In the genomic region with DNA sequence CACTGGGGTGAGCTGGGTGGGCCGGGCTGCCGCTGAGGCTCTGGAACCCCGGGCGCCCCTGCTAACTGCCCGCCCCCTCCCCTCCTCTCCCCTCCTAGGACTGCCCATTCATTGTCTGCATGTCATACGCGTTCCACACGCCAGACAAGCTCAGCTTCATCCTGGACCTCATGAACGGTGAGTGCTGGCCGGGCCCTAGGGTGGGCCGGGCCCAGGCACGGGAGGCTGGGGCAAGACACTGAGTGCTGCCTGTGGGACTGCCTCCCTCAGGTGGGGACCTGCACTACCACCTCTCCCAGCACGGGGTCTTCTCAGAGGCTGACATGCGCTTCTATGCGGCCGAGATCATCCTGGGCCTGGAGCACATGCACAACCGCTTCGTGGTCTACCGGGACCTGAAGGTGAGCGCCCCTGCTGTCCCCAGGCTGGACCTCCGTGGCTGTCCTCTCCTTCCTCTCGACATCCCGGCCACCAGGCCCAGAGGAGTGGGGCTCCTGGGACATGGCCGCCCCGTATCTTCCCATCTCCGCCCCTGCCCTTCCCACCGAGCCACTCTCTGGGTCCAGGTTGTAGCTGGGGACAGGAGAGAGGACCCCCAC, we compare ENCODE assay signal across 16 cellular contexts. TPM values are rescaled to one million over a fixed set of nuclear protein-coding genes. Genes with fewer than 3 reads are reported as not detected.
DNase-seq lines count a peak whose midpoint lies in the region; ATAC-seq and TF ChIP-seq lines count a peak whose summit lies in the region.
"Had no signal": no experiment of that assay in that cellular context is flagged by ENCODE, and none has a peak within 500 bp of the region (broad histone marks: within the 10 kb centered on the region; RNA-seq: fewer than 3 reads in every experiment).

No MANE protein-coding gene starts in this region.

- no peaks in the 10 kb centered on the region for H3K27me3 ChIP-seq in CD4-positive, alpha-beta T cell (ENCODE audit: control insufficient read depth, insufficient read depth, low read length)
- H3K27me3 ChIP-seq in osteoblast (ENCODE audit: insufficient read depth, low read length): no peaks in the 10 kb centered on the region
- no peaks in the 10 kb centered on the region for H3K27me3 ChIP-seq in MG63
- H3K27me3 ChIP-seq: thyroid gland had no signal

- H3K4me1 ChIP-seq in osteoblast (ENCODE audit: insufficient read depth, low read length): peaks cover 13% of the 10 kb centered on the region

- no peak overlapping the region for H2AFZ ChIP-seq in osteoblast (ENCODE audit: low read length)
- H2AFZ ChIP-seq: GM23248 had no signal

- H3K4me1 Mint-ChIP-seq in activated CD4-positive, alpha-beta T cell treated with anti-CD3 and anti-CD28 coated beads, Interleukin-2, amount 10 ng/mL, durations not matched to agents 7 days and 5 days: peaks cover 71% of the 10 kb centered on the region
- peaks cover 35% of the 10 kb centered on the region for H3K4me1 Mint-ChIP-seq in CD4-positive, alpha-beta T cell (ENCODE audit: low read depth)
- peaks cover 2% of the 10 kb centered on the region for H3K4me1 Mint-ChIP-seq in activated T-helper 17 cell treated with anti-CD3 and anti-CD28 coated beads, Interleukin-2, amount 50 U/mL, for 72 hours

- no peaks in the 10 kb centered on the region for H3K27me3 Mint-ChIP-seq in activated CD4-positive, alpha-beta T cell treated with anti-CD3 and anti-CD28 coated beads, Interleukin-2, amount 10 ng/mL, durations not matched to agents 7 days and 5 days
- H3K27me3 Mint-ChIP-seq in CD4-positive, alpha-beta T cell: no peaks in the 10 kb centered on the region
- H3K27me3 Mint-ChIP-seq in activated T-helper 17 cell treated with anti-CD3 and anti-CD28 coated beads, Interleukin-2, amount 50 U/mL, for 72 hours: no peaks in the 10 kb centered on the region
- H3K27me3 Mint-ChIP-seq: CD8-positive, alpha-beta memory T cell had no signal

- H3K9me3 Mint-ChIP-seq in activated CD4-positive, alpha-beta T cell treated with anti-CD3 and anti-CD28 coated beads, Interleukin-2, amount 10 ng/mL, durations not matched to agents 7 days and 5 days: no peaks in the 10 kb centered on the region
- H3K9me3 Mint-ChIP-seq in CD4-positive, alpha-beta T cell: no peaks in the 10 kb centered on the region
- no peaks in the 10 kb centered on the region for H3K9me3 Mint-ChIP-seq in activated T-helper 17 cell treated with anti-CD3 and anti-CD28 coated beads, Interleukin-2, amount 50 U/mL, for 72 hours

- no peak for ATAC-seq in CD4-positive, alpha-beta T cell (ENCODE audit: poor library complexity)
- no peak for ATAC-seq in activated T-helper 17 cell treated with anti-CD3 and anti-CD28 coated beads, Interleukin-2, amount 50 U/mL, for 72 hours (replicated peaks)
- ATAC-seq in HG03354 (IDR thresholded peaks at IDR 0.05; ENCODE audit: poor library complexity, severe bottlenecking, unreplicated experiment): no peak

- CTCF ChIA-PET in activated CD4-positive, alpha-beta T cell treated with anti-CD3 and anti-CD28 coated beads, Interleukin-2, amount 10 ng/mL, durations not matched to agents 7 days and 5 days (lab: Charles Lee): interaction anchor here (1.3 to 3.9 kb wide), 4 partner anchors 10 to 36 kb away, joined by 3 to 36 read pairs (median 9); no protein-coding TSS in a partner anchor
- CTCF ChIA-PET in CD4-positive, alpha-beta T cell (lab: Charles Lee): no interaction called here

- DNase-seq in activated CD4-positive, alpha-beta T cell treated with anti-CD3 and anti-CD28 coated beads, Interleukin-2, amount 10 ng/mL, durations not matched to agents 7 days and 5 days: no peak
- DNase-seq in activated CD4-positive, alpha-beta T cell treated with anti-CD3 and anti-CD28 coated beads for 1 hour: no peak
- DNase-seq in CD4-positive, alpha-beta T cell: peak in 1 of 10 experiments; percentile 2
- DNase-seq in osteoblast (ENCODE audit: insufficient read length, low spot score, missing footprints) (peak; percentile 48), iPS-NIHi7 (ENCODE audit: extremely low spot score) (no peak), MG63 (no peak)
- DNase-seq: activated CD8-positive, alpha-beta memory T cell treated with anti-CD3 and anti-CD28 coated beads for 24 hours; activated naive CD4-positive, alpha-beta T cell treated with Interleukin-2 at 50 U/mL for 16 hours; EL; GM23248; NCI-H187; NCI-H510A had no signal

- peaks cover 64% of the 10 kb centered on the region for H3K36me3 Mint-ChIP-seq in activated CD4-positive, alpha-beta T cell treated with anti-CD3 and anti-CD28 coated beads, Interleukin-2, amount 10 ng/mL, durations not matched to agents 7 days and 5 days (ENCODE audit: low read depth)
- peaks cover 93% of the 10 kb centered on the region for H3K36me3 Mint-ChIP-seq in CD4-positive, alpha-beta T cell (ENCODE audit: low read depth)
- peaks cover 95% of the 10 kb centered on the region for H3K36me3 Mint-ChIP-seq in activated T-helper 17 cell treated with anti-CD3 and anti-CD28 coated beads, Interleukin-2, amount 50 U/mL, for 72 hours (ENCODE audit: low read depth)

- intact Hi-C loops in CD4-positive, alpha-beta T cell (cut with DNase I, micrococcal nuclease): loop anchor here in 1 of 2 experiments (10.0 kb wide), 1 partner anchor 203 kb away; the partner anchor contains the start of gene AIP

- H3K27ac ChIP-seq in CD4-positive, alpha-beta T cell (ENCODE audit: low read depth, low read length): peak overlapping the region; percentile 97
- no peak overlapping the region for H3K27ac ChIP-seq in osteoblast (ENCODE audit: low read depth, low read length)
- H3K27ac ChIP-seq: GM23248, thyroid gland had no signal

- H3K79me2 ChIP-seq in osteoblast (ENCODE audit: insufficient read depth, low read length): peaks cover 32% of the 10 kb centered on the region

- H3K9me3 ChIP-seq in CD4-positive, alpha-beta T cell (ENCODE audit: control insufficient read depth, low read length): no peaks in the 10 kb centered on the region
- H3K9me3 ChIP-seq in osteoblast (ENCODE audit: low read depth, low read length): no peaks in the 10 kb centered on the region
- no peaks in the 10 kb centered on the region for H3K9me3 ChIP-seq in MG63
- H3K9me3 ChIP-seq: thyroid gland had no signal

- H3K4me2 ChIP-seq in osteoblast (ENCODE audit: insufficient read depth, low read length): no peak overlapping the region

- TF ChIP-seq CTCF in CD4-positive, alpha-beta T cell (IDR thresholded peaks at IDR 0.05): no peak
- no peak for TF ChIP-seq CTCF in osteoblast (IDR thresholded peaks at IDR 0.05; ENCODE audit: extremely low read depth, low read depth, low read length)

- POLR2A ChIA-PET in activated CD4-positive, alpha-beta T cell treated with anti-CD3 and anti-CD28 coated beads, Interleukin-2, amount 10 ng/mL, durations not matched to agents 7 days and 5 days (lab: Charles Lee): no interaction called here
- POLR2A ChIA-PET in CD4-positive, alpha-beta T cell (lab: Charles Lee): interaction anchor here (1.5 to 4.6 kb wide), 3 partner anchors 11 to 42 kb away, joined by 3 to 37 read pairs (median 5); no protein-coding TSS in a partner anchor

- peaks cover 3% of the 10 kb centered on the region for H4K20me1 ChIP-seq in osteoblast (ENCODE audit: insufficient read depth, low read length)

- H3K36me3 ChIP-seq in osteoblast (ENCODE audit: insufficient read depth, low read length): peaks cover 61% of the 10 kb centered on the region
- peaks cover 58% of the 10 kb centered on the region for H3K36me3 ChIP-seq in MG63

- no peak overlapping the region for H3K4me3 ChIP-seq in osteoblast (ENCODE audit: insufficient read depth, low read length)
- no peak overlapping the region for H3K4me3 ChIP-seq in MG63
- H3K4me3 ChIP-seq: GM23248, thyroid gland had no signal

- peak overlapping the region; percentile 79 for H3K27ac Mint-ChIP-seq in activated CD4-positive, alpha-beta T cell treated with anti-CD3 and anti-CD28 coated beads, Interleukin-2, amount 10 ng/mL, durations not matched to agents 7 days and 5 days
- H3K27ac Mint-ChIP-seq in CD4-positive, alpha-beta T cell: peak overlapping the region; percentile 90
- H3K27ac Mint-ChIP-seq in activated T-helper 17 cell treated with anti-CD3 and anti-CD28 coated beads, Interleukin-2, amount 50 U/mL, for 72 hours: peak overlapping the region; percentile 74

- H3K4me3 Mint-ChIP-seq in activated CD4-positive, alpha-beta T cell treated with anti-CD3 and anti-CD28 coated beads, Interleukin-2, amount 10 ng/mL, durations not matched to agents 7 days and 5 days: no peak overlapping the region
- H3K4me3 Mint-ChIP-seq in CD4-positive, alpha-beta T cell: no peak overlapping the region
- H3K4me3 Mint-ChIP-seq in activated T-helper 17 cell treated with anti-CD3 and anti-CD28 coated beads, Interleukin-2, amount 50 U/mL, for 72 hours: no peak overlapping the region

RNA-seq across cellular contexts. Expression of gene ANKRD13D, which starts 7.5 kb away (rescaled TPM):
- total RNA-seq in activated CD4-positive, alpha-beta T cell treated with anti-CD3 and anti-CD28 coated beads, Interleukin-2, amount 10 ng/mL, durations not matched to agents 7 days and 5 days: 100 to 1,000 TPM; 135 to 194 TPM
- total RNA-seq in CD4-positive, alpha-beta T cell: 100 to 1,000 TPM; 160 to 161 TPM
- total RNA-seq in activated T-helper 17 cell treated with anti-CD3 and anti-CD28 coated beads, Interleukin-2, amount 50 U/mL, for 72 hours: 100 to 1,000 TPM; 102 to 137 TPM
- 33.0 and 34.4 TPM in 2 replicates for total RNA-seq in osteoblast
- 17.2 and 25.8 TPM in 2 replicates for total RNA-seq in MG63 (2014; rRNA removed; shearing (Covaris generic); ENCODE audit: low replicate concordance)

RNA-seq across cellular contexts. Expression of gene GRK2, which starts 15.4 kb away (rescaled TPM):
- total RNA-seq in activated CD4-positive, alpha-beta T cell treated with anti-CD3 and anti-CD28 coated beads, Interleukin-2, amount 10 ng/mL, durations not matched to agents 7 days and 5 days: 100 to 1,000 TPM; 306 to 324 TPM
- 100 to 1,000 TPM; 309 to 325 TPM for total RNA-seq in CD4-positive, alpha-beta T cell
- 100 to 1,000 TPM; 197 to 265 TPM for total RNA-seq in activated T-helper 17 cell treated with anti-CD3 and anti-CD28 coated beads, Interleukin-2, amount 50 U/mL, for 72 hours
- total RNA-seq in osteoblast: 21.4 and 23.6 TPM in 2 replicates
- total RNA-seq in MG63 (2014; rRNA removed; shearing (Covaris generic); ENCODE audit: low replicate concordance): 24.2 and 31.8 TPM in 2 replicates

RNA-seq across cellular contexts. Expression of gene SSH3, which starts 21.7 kb away (rescaled TPM):
- 1 to 10 TPM; 8.2 to 9.6 TPM for total RNA-seq in activated CD4-positive, alpha-beta T cell treated with anti-CD3 and anti-CD28 coated beads, Interleukin-2, amount 10 ng/mL, durations not matched to agents 7 days and 5 days
- 1 to 10 TPM; 8.5 to 8.8 TPM for total RNA-seq in CD4-positive, alpha-beta T cell
- total RNA-seq in activated T-helper 17 cell treated with anti-CD3 and anti-CD28 coated beads, Interleukin-2, amount 50 U/mL, for 72 hours: 10 to 100 TPM; 15.8 to 22.0 TPM
- 13.3 and 25.0 TPM in 2 replicates for total RNA-seq in osteoblast
- total RNA-seq in MG63 (2014; rRNA removed; shearing (Covaris generic); ENCODE audit: low replicate concordance): 3.8 and 5.1 TPM in 2 replicates
